In the genomic region with DNA sequence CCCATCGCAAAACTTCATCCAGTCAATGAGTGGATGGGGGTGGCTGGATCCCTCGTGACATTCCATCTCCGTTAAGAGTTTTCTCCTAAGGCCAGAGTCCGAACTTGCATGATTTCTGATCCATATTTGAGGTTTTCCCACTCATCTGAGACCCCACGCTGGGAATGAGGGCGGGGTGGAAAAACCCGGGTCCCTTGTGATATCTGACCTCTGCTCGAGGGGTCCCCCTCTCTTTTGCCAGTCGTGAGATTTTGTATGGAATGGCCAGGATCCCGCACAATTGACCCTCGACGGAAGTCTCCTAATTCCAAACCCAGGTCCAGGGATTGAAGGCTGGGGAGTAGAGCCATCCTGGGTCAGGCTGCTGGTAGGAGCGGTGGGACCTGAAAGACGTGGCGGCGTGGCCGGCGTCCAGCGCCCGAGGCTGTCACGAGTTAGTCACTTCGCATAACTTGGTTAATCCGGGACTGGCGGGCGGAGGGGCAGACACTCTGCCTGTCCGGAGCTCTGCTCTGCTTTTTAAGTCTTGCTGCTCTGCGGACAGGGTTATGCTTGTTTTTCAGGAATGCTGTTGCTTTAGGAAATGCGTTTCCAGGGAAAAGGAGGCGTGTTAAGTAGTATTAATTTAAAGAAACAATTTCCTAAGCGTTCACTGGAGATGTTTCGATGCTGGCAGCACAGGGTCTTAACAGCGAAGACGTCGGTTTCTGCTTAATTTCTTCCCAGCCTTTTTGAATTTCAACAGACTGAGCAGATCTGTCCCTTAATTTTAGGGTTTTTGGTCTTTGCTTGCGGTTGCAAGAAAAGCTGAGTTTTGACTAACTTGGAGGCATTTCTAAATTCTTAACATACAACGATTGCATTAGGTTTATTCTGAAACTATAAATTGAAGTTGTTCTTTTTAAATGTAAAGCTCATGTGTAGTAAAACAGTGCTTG, we compare ENCODE assay signal across 1 cellular context.
TF ChIP-seq lines count a peak whose summit lies in the region.

No MANE protein-coding gene starts in this region.

TF ChIP-seq in HepG2, 621 proteins besides CTCF, POLR2A, EP300 and RAD21 (continued from another document and continues in another):
- TF ChIP-seq, protein P1, sequence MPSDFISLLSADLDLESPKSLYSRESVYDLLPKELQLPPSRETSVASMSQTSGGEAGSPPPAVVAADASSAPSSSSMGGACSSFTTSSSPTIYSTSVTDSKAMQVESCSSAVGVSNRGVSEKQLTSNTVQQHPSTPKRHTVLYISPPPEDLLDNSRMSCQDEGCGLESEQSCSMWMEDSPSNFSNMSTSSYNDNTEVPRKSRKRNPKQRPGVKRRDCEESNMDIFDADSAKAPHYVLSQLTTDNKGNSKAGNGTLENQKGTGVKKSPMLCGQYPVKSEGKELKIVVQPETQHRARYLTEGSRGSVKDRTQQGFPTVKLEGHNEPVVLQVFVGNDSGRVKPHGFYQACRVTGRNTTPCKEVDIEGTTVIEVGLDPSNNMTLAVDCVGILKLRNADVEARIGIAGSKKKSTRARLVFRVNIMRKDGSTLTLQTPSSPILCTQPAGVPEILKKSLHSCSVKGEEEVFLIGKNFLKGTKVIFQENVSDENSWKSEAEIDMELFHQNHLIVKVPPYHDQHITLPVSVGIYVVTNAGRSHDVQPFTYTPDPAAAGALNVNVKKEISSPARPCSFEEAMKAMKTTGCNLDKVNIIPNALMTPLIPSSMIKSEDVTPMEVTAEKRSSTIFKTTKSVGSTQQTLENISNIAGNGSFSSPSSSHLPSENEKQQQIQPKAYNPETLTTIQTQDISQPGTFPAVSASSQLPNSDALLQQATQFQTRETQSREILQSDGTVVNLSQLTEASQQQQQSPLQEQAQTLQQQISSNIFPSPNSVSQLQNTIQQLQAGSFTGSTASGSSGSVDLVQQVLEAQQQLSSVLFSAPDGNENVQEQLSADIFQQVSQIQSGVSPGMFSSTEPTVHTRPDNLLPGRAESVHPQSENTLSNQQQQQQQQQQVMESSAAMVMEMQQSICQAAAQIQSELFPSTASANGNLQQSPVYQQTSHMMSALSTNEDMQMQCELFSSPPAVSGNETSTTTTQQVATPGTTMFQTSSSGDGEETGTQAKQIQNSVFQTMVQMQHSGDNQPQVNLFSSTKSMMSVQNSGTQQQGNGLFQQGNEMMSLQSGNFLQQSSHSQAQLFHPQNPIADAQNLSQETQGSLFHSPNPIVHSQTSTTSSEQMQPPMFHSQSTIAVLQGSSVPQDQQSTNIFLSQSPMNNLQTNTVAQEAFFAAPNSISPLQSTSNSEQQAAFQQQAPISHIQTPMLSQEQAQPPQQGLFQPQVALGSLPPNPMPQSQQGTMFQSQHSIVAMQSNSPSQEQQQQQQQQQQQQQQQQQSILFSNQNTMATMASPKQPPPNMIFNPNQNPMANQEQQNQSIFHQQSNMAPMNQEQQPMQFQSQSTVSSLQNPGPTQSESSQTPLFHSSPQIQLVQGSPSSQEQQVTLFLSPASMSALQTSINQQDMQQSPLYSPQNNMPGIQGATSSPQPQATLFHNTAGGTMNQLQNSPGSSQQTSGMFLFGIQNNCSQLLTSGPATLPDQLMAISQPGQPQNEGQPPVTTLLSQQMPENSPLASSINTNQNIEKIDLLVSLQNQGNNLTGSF (CRISPR knock-in tag; IDR thresholded peaks at IDR 0.05) = no peak
- TF ChIP-seq, protein P2, sequence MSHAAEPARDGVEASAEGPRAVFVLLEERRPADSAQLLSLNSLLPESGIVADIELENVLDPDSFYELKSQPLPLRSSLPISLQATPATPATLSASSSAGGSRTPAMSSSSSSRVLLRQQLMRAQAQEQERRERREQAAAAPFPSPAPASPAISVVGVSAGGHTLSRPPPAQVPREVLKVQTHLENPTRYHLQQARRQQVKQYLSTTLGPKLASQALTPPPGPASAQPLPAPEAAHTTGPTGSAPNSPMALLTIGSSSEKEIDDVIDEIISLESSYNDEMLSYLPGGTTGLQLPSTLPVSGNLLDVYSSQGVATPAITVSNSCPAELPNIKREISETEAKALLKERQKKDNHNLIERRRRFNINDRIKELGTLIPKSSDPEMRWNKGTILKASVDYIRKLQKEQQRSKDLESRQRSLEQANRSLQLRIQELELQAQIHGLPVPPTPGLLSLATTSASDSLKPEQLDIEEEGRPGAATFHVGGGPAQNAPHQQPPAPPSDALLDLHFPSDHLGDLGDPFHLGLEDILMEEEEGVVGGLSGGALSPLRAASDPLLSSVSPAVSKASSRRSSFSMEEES (CRISPR knock-in tag; IDR thresholded peaks at IDR 0.05) = peak; percentile 88
- TF ChIP-seq ESRRA (CRISPR knock-in tag; IDR thresholded peaks at IDR 0.05; ENCODE audit: low read depth) = no peak
- TF ChIP-seq POLR2AphosphoS2 (IDR thresholded peaks at IDR 0.05; ENCODE audit: low read depth, low read length) = no peak
- no peak for TF ChIP-seq TEAD2 (CRISPR knock-in tag; IDR thresholded peaks at IDR 0.05)
- no peak for TF ChIP-seq ZNF549 (CRISPR knock-in tag; IDR thresholded peaks at IDR 0.05)
- no peak for TF ChIP-seq TBP (CRISPR knock-in tag; IDR thresholded peaks at IDR 0.05)
- TF ChIP-seq, protein P3, sequence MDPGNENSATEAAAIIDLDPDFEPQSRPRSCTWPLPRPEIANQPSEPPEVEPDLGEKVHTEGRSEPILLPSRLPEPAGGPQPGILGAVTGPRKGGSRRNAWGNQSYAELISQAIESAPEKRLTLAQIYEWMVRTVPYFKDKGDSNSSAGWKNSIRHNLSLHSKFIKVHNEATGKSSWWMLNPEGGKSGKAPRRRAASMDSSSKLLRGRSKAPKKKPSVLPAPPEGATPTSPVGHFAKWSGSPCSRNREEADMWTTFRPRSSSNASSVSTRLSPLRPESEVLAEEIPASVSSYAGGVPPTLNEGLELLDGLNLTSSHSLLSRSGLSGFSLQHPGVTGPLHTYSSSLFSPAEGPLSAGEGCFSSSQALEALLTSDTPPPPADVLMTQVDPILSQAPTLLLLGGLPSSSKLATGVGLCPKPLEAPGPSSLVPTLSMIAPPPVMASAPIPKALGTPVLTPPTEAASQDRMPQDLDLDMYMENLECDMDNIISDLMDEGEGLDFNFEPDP (CRISPR knock-in tag; conservative IDR thresholded peaks at IDR 0.05) = no peak
- TF ChIP-seq, protein P4, sequence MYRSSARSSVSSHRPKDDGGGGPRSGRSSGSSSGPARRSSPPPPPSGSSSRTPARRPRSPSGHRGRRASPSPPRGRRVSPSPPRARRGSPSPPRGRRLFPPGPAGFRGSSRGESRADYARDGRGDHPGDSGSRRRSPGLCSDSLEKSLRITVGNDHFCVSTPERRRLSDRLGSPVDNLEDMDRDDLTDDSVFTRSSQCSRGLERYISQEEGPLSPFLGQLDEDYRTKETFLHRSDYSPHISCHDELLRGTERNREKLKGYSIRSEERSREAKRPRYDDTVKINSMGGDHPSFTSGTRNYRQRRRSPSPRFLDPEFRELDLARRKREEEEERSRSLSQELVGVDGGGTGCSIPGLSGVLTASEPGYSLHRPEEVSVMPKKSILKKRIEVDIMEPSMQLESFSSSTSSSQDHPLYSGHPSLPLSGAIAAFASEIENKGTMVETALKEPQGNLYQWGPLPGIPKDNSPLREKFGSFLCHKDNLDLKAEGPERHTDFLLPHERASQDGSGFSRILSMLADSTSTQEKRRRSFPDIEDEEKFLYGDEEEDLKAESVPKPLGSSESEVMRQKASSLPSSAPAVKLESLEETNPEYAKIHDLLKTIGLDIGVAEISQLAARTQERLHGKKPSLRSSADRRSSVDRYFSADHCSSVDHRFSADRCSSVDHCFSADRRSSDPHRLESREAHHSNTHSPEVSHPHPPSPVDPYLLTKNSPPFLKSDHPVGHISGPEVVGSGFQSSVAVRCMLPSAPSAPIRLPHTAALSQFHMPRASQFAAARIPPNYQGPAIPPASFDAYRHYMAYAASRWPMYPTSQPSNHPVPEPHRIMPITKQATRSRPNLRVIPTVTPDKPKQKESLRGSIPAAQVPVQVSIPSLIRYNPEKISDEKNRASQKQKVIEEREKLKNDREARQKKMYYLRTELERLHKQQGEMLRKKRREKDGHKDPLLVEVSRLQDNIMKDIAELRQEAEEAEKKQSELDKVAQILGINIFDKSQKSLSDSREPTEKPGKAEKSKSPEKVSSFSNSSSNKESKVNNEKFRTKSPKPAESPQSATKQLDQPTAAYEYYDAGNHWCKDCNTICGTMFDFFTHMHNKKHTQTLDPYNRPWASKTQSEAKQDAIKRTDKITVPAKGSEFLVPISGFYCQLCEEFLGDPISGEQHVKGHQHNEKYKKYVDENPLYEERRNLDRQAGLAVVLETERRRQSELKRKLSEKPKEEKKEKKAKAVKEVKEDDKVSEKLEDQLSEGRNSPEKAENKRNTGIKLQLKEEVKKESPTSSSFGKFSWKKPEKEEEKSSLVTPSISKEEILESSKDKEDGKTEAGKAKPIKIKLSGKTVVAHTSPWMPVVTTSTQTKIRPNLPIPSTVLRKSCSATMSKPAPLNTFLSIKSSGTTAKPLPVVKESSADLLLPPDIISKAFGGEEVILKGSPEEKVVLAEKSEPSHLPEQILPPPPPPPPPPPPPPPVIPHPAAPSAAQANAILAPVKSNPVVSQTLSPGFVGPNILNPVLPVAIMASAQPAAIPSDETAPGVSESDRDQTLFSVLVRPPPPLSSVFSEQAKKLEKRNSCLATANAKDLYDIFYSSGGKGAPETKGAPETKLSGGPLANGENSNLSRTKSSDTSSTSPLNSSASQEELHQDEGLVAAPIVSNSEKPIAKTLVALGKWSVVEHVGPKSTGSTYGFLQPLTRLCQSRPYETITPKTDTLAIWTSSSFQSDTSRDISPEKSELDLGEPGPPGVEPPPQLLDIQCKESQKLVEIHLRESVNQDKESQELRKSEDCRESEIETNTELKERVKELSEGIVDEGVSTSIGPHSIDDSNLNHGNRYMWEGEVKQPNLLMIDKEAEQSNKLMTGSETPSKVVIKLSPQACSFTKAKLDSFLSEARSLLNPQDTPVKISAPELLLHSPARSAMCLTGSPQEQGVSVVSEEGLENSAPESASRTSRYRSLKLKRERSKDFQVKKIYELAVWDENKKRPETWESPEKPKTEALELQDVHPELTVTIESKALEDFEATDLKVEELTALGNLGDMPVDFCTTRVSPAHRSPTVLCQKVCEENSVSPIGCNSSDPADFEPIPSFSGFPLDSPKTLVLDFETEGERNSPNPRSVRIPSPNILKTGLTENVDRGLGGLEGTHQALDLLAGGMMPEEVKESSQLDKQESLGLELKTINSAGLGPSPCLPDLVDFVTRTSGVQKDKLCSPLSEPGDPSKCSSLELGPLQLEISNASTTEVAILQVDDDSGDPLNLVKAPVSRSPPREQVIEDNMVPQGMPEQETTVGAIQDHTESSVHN (CRISPR knock-in tag; IDR thresholded peaks at IDR 0.05) = no peak
- TF ChIP-seq, protein P5, sequence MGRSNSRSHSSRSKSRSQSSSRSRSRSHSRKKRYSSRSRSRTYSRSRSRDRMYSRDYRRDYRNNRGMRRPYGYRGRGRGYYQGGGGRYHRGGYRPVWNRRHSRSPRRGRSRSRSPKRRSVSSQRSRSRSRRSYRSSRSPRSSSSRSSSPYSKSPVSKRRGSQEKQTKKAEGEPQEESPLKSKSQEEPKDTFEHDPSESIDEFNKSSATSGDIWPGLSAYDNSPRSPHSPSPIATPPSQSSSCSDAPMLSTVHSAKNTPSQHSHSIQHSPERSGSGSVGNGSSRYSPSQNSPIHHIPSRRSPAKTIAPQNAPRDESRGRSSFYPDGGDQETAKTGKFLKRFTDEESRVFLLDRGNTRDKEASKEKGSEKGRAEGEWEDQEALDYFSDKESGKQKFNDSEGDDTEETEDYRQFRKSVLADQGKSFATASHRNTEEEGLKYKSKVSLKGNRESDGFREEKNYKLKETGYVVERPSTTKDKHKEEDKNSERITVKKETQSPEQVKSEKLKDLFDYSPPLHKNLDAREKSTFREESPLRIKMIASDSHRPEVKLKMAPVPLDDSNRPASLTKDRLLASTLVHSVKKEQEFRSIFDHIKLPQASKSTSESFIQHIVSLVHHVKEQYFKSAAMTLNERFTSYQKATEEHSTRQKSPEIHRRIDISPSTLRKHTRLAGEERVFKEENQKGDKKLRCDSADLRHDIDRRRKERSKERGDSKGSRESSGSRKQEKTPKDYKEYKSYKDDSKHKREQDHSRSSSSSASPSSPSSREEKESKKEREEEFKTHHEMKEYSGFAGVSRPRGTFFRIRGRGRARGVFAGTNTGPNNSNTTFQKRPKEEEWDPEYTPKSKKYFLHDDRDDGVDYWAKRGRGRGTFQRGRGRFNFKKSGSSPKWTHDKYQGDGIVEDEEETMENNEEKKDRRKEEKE (IDR thresholded peaks at IDR 0.05) = no peak
- no peak for TF ChIP-seq KMT2B (CRISPR knock-in tag; IDR thresholded peaks at IDR 0.05)
- TF ChIP-seq, protein P6, sequence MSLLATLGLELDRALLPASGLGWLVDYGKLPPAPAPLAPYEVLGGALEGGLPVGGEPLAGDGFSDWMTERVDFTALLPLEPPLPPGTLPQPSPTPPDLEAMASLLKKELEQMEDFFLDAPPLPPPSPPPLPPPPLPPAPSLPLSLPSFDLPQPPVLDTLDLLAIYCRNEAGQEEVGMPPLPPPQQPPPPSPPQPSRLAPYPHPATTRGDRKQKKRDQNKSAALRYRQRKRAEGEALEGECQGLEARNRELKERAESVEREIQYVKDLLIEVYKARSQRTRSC (CRISPR knock-in tag; IDR thresholded peaks at IDR 0.05; ENCODE audit: low read depth) = no peak
- TF ChIP-seq, protein P7, sequence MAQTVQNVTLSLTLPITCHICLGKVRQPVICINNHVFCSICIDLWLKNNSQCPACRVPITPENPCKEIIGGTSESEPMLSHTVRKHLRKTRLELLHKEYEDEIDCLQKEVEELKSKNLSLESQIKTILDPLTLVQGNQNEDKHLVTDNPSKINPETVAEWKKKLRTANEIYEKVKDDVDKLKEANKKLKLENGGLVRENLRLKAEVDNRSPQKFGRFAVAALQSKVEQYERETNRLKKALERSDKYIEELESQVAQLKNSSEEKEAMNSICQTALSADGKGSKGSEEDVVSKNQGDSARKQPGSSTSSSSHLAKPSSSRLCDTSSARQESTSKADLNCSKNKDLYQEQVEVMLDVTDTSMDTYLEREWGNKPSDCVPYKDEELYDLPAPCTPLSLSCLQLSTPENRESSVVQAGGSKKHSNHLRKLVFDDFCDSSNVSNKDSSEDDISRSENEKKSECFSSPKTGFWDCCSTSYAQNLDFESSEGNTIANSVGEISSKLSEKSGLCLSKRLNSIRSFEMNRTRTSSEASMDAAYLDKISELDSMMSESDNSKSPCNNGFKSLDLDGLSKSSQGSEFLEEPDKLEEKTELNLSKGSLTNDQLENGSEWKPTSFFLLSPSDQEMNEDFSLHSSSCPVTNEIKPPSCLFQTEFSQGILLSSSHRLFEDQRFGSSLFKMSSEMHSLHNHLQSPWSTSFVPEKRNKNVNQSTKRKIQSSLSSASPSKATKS (CRISPR knock-in tag; IDR thresholded peaks at IDR 0.05) = 0 out of 2 replicates have a peak, but pooled peaks have one; percentile 10
- TF ChIP-seq, protein P8, sequence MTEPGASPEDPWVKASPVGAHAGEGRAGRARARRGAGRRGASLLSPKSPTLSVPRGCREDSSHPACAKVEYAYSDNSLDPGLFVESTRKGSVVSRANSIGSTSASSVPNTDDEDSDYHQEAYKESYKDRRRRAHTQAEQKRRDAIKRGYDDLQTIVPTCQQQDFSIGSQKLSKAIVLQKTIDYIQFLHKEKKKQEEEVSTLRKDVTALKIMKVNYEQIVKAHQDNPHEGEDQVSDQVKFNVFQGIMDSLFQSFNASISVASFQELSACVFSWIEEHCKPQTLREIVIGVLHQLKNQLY (CRISPR knock-in tag; IDR thresholded peaks at IDR 0.05) = no peak
- no peak for TF ChIP-seq NR3C1 (CRISPR knock-in tag; IDR thresholded peaks at IDR 0.05)
- no peak for TF ChIP-seq AKAP8 (CRISPR knock-in tag; IDR thresholded peaks at IDR 0.05)
- TF ChIP-seq REXO4 (CRISPR knock-in tag; IDR thresholded peaks at IDR 0.05; ENCODE audit: borderline replicate concordance) = no peak
- no peak for TF ChIP-seq ZEB1 (IDR thresholded peaks at IDR 0.05; ENCODE audit: insufficient replicate concordance, low read depth)
